ENCODE assay signal across 22 cellular contexts in genomic region chr11:83026229-83026628, GRCh38.
"Had no signal": no experiment of that assay in that cellular context is flagged by ENCODE, and none has a peak within 500 bp of the region (broad histone marks: within the 10 kb centered on the region; RNA-seq: fewer than 3 reads in every experiment).

No MANE protein-coding gene starts in this region.

- H3K4me3 ChIP-seq: Peyer's patch had no signal

- H3K27me3 Mint-ChIP-seq: activated CD4-positive, alpha-beta T cell treated with anti-CD3 and anti-CD28 coated beads, Interleukin-2, amount 10 ng/mL, durations not matched to agents 24 days and 14 days; activated naive CD8-positive, alpha-beta T cell treated with anti-CD3 and anti-CD28 coated beads, Interleukin-2, amount 50 U/mL, for 24 hours; brain had no signal

- H3K36me3 ChIP-seq: Peyer's patch had no signal

- H3K9me3 Mint-ChIP-seq: activated CD4-positive, alpha-beta T cell treated with anti-CD3 and anti-CD28 coated beads, Interleukin-2, amount 10 ng/mL, durations not matched to agents 24 days and 14 days; activated naive CD4-positive, alpha-beta T cell treated with anti-CD3 and anti-CD28 coated beads, Interleukin-2, amount 50 U/mL, for 72 hours; activated naive CD8-positive, alpha-beta T cell treated with anti-CD3 and anti-CD28 coated beads, Interleukin-2, amount 50 U/mL, for 24 hours; activated T-cell treated with anti-CD3 and anti-CD28 coated beads, Interleukin-2, amount 50 U/mL, for 4 hours; brain; T-helper 1 cell treated with Interleukin-12 subunit alpha and Interleukin-12 subunit beta and Interleukin-4 antibody, amounts not matched to agents 30 μg/mL and 1 μg/mL, for 36 hours; WTC11 had no signal

- H3K27me3 ChIP-seq: Peyer's patch had no signal

- H3K9me3 ChIP-seq: Peyer's patch had no signal

- H3K27ac ChIP-seq: Peyer's patch, RWPE1 had no signal

- H3K36me3 Mint-ChIP-seq: WTC11 had no signal

- H3K4me3 Mint-ChIP-seq: activated CD4-positive, alpha-beta T cell treated with anti-CD3 and anti-CD28 coated beads, Interleukin-2, amount 10 ng/mL, durations not matched to agents 24 days and 14 days; activated naive CD8-positive, alpha-beta T cell treated with anti-CD3 and anti-CD28 coated beads, Interleukin-2, amount 50 U/mL, for 24 hours; activated T-cell treated with anti-CD3 and anti-CD28 coated beads, Interleukin-2, amount 50 U/mL, for 4 hours; brain; T-helper 1 cell treated with Interleukin-12 subunit alpha and Interleukin-12 subunit beta and Interleukin-4 antibody, amounts not matched to agents 30 μg/mL and 1 μg/mL, for 36 hours; WTC11 had no signal

- H3K27ac Mint-ChIP-seq: activated CD4-positive, alpha-beta T cell treated with anti-CD3 and anti-CD28 coated beads, Interleukin-2, amount 10 ng/mL, durations not matched to agents 24 days and 14 days; activated naive CD4-positive, alpha-beta T cell treated with anti-CD3 and anti-CD28 coated beads, Interleukin-2, amount 50 U/mL, for 72 hours; activated naive CD8-positive, alpha-beta T cell treated with anti-CD3 and anti-CD28 coated beads, Interleukin-2, amount 50 U/mL, for 24 hours; T-helper 1 cell treated with Interleukin-12 subunit alpha and Interleukin-12 subunit beta and Interleukin-4 antibody, amounts not matched to agents 30 μg/mL and 1 μg/mL, for 36 hours; WTC11 had no signal

- DNase-seq: activated CD4-positive, alpha-beta T cell treated with anti-CD3 and anti-CD28 coated beads for 1 hour; activated CD4-positive, alpha-beta T cell treated with anti-CD3 and anti-CD28 coated beads, Interleukin-2, amount 10 ng/mL, durations not matched to agents 24 days and 14 days; activated CD4-positive, alpha-beta T cell treated with anti-CD3 and anti-CD28 coated beads, Interleukin-2, amount 50 U/mL, for 48 hours; activated CD8-positive, alpha-beta memory T cell treated with anti-CD3 and anti-CD28 coated beads for 24 hours; activated effector memory CD4-positive, alpha-beta T cell treated with anti-CD3 and anti-CD28 coated beads, Interleukin-2, amount 50 U/mL, for 16 hours; activated naive CD4-positive, alpha-beta T cell treated with Interleukin-2 at 50 U/mL for 16 hours; activated naive CD8-positive, alpha-beta T cell treated with anti-CD3 and anti-CD28 coated beads, Interleukin-2, amount 50 U/mL, for 24 hours; activated T-cell treated with anti-CD3 and anti-CD28 coated beads, Interleukin-2, amount 50 U/mL, for 4 hours; amniotic stem cell; MM.1S; NCI-H1105; NCI-H1436; NCI-H1694 treated with DMSO at 0.1 percent for 48 hours; NCI-H2029 treated with DMSO at 0.1 percent for 48 hours; NCI-H69; Peyer's patch; SHP77 treated with DMSO at 0.1 percent for 48 hours had no signal

- ATAC-seq: activated naive CD4-positive, alpha-beta T cell treated with anti-CD3 and anti-CD28 coated beads, Interleukin-2, amount 50 U/mL, for 72 hours; activated naive CD8-positive, alpha-beta T cell treated with anti-CD3 and anti-CD28 coated beads, Interleukin-2, amount 50 U/mL, for 24 hours; activated T-cell treated with anti-CD3 and anti-CD28 coated beads, Interleukin-2, amount 50 U/mL, for 4 hours had no signal
